ENCODE assay signal across 1 cellular context in the genomic region with DNA sequence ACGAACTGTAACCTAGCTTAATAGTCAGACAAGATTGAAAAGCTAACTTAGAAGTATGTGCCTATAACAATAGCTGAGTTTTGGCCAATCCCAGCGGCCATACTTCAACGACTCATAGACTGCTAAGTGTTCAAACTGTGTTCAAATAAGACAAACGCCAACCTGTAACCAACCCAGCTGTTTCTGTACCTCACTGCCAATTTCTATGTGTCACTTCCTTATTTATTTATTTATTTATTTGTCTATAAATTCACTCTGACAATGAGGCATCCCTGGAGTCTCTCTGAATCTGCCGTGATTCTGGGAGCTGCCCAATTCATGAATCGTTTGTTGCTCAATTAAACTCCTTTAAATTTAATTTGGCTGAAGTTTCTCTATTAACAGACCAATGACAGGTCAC.
TF ChIP-seq lines count a peak whose summit lies in the region.

No MANE protein-coding gene starts in this region.

TF ChIP-seq in IMR-90, 13 proteins besides CTCF, POLR2A, EP300 and RAD21:
- TF ChIP-seq SMC3 (IDR thresholded peaks at IDR 0.05; ENCODE audit: low read depth, low read length) (no peak), RFX5 (IDR thresholded peaks at IDR 0.05; ENCODE audit: low read depth, low read length) (no peak), RCOR1 (IDR thresholded peaks at IDR 0.05; ENCODE audit: insufficient replicate concordance, low read length) (no peak)
- TF ChIP-seq, protein P1, sequence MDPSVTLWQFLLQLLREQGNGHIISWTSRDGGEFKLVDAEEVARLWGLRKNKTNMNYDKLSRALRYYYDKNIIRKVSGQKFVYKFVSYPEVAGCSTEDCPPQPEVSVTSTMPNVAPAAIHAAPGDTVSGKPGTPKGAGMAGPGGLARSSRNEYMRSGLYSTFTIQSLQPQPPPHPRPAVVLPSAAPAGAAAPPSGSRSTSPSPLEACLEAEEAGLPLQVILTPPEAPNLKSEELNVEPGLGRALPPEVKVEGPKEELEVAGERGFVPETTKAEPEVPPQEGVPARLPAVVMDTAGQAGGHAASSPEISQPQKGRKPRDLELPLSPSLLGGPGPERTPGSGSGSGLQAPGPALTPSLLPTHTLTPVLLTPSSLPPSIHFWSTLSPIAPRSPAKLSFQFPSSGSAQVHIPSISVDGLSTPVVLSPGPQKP (IDR thresholded peaks at IDR 0.05; ENCODE audit: borderline replicate concordance, low read depth, low read length) = no peak
